ENCODE assay signal across 8 cellular contexts in genomic region chr19:37932985-37933953, GRCh38. TPM values are rescaled to one million over a fixed set of nuclear protein-coding genes. Genes with fewer than 3 reads are reported as not detected.
DNase-seq lines count a peak whose midpoint lies in the region; ATAC-seq, FAIRE-seq and TF ChIP-seq lines count a peak whose summit lies in the region.

No MANE protein-coding gene starts in this region.

- H3K4me1 ChIP-seq in testis = peaks cover 5% of the 10 kb centered on the region

- no peak for FAIRE-seq in bronchial epithelial cell (lab: Jason Lieb, UNC)

- no peaks in the 10 kb centered on the region for H3K27me3 ChIP-seq in bronchial epithelial cell (ENCODE audit: control insufficient read depth, insufficient read depth, low read length)
- H3K27me3 ChIP-seq in testis = no peaks in the 10 kb centered on the region

- intact Hi-C loops in testis (cut with DNase I; ENCODE audit: low total_unique reads) = no loop called here

- H3K4me3 ChIP-seq in NB4 (ENCODE audit: low read depth, low read length) = peak overlapping the region; percentile 45
- H3K4me3 ChIP-seq in bronchial epithelial cell (ENCODE audit: low read depth, low read length) = peak overlapping the region; percentile 1
- H3K4me3 ChIP-seq in testis = no peak overlapping the region

- no peaks in the 10 kb centered on the region for H3K9me3 ChIP-seq in testis

- DNase-seq in DMS53 (lab: John Stamatoyannopoulos, UW) (peak; percentile 94), NB4 (ENCODE audit: low read depth) (peak; percentile 71), bronchial epithelial cell (ENCODE audit: low read depth) (peak; percentile 73), myocyte (ENCODE audit: low read depth) (peak; percentile 77), testis (no peak), omental fat pad (ENCODE audit: low spot score) (no peak)

- WGBS in testis, 2 donors = 81 to 85% methylated on average over 12 of the region's 12 CpGs

- TF ChIP-seq POLR2A in NB4 (IDR thresholded peaks at IDR 0.05; ENCODE audit: extremely low read depth, insufficient read length) (no peak), testis (IDR thresholded peaks at IDR 0.05) (no peak)

- TF ChIP-seq CTCF in NB4 (IDR thresholded peaks at IDR 0.05; ENCODE audit: low read depth, low read length) (no peak), bronchial epithelial cell (IDR thresholded peaks at IDR 0.05; ENCODE audit: insufficient read depth, low read length, severe bottlenecking) (no peak), testis (IDR thresholded peaks at IDR 0.05) (no peak), omental fat pad (IDR thresholded peaks at IDR 0.05) (no peak)

- no peak for ATAC-seq in HG02852 (IDR thresholded peaks at IDR 0.05; ENCODE audit: unreplicated experiment)
- no peak for ATAC-seq in omental fat pad (ENCODE audit: low FRiP score)
- ATAC-seq in HG03095 (IDR thresholded peaks at IDR 0.05; ENCODE audit: unreplicated experiment) = no peak

- no peak overlapping the region for H3K27ac ChIP-seq in testis

- H3K36me3 ChIP-seq in bronchial epithelial cell (ENCODE audit: control insufficient read depth, insufficient read depth, low read length) (no peaks in the 10 kb centered on the region), testis (ENCODE audit: low read depth, missing control alignments) (no peaks in the 10 kb centered on the region)

RNA-seq across cellular contexts. Expression of gene SIPA1L3, which starts 26.3 kb away (rescaled TPM):
- total RNA-seq in bronchial epithelial cell = 3.4 and 5.2 TPM in 2 replicates
- 15.1 and 17.0 TPM in 2 replicates for total RNA-seq in myocyte
- polyA plus RNA-seq in myocyte (2012) = 10.0 TPM
- 10 to 100 TPM; 43.7 to 47.6 TPM for total RNA-seq in testis
- 21.1 TPM for polyA plus RNA-seq in testis (ENCODE audit: insufficient read depth, low read depth, low replicate concordance)
- 10 to 100 TPM in 2 of 4 donors, 1 to 10 TPM in 2; 8.9 to 14.7 (median 12.0) TPM for total RNA-seq in omental fat pad

RNA-seq across cellular contexts. Expression of gene WDR87, which starts 26.9 kb away (rescaled TPM):
- total RNA-seq in bronchial epithelial cell (not detected in 2 replicates), myocyte (not detected in 2 replicates), testis (10 to 100 TPM; 12.1 to 15.3 TPM), omental fat pad (not detected)
- polyA plus RNA-seq in myocyte (2012) = not detected
- 22.0 TPM for polyA plus RNA-seq in testis (ENCODE audit: insufficient read depth, low read depth, low replicate concordance)

Comparison
In these comparisons a context has a peak if more than half of its experiments do, and no peak if none do; other contexts are left out.
1. DNase-seq: peak in DMS53 (single experiment), NB4 (single experiment), bronchial epithelial cell (single experiment) and myocyte (single experiment); none in testis (single experiment) and omental fat pad (single experiment).
2. H3K4me3 ChIP-seq: peak in NB4 (single experiment) and bronchial epithelial cell (single experiment); none in testis (0 of 2).
3. RNA of gene WDR87, which starts 26.9 kb away (total RNA-seq): 12.1 to 15.3 TPM in testis; not detected in bronchial epithelial cell, not detected in myocyte and not detected in omental fat pad; every median in the first group is over 10 times any median in the second.